10 cellular contexts compared by ENCODE assay signal in the genomic region with DNA sequence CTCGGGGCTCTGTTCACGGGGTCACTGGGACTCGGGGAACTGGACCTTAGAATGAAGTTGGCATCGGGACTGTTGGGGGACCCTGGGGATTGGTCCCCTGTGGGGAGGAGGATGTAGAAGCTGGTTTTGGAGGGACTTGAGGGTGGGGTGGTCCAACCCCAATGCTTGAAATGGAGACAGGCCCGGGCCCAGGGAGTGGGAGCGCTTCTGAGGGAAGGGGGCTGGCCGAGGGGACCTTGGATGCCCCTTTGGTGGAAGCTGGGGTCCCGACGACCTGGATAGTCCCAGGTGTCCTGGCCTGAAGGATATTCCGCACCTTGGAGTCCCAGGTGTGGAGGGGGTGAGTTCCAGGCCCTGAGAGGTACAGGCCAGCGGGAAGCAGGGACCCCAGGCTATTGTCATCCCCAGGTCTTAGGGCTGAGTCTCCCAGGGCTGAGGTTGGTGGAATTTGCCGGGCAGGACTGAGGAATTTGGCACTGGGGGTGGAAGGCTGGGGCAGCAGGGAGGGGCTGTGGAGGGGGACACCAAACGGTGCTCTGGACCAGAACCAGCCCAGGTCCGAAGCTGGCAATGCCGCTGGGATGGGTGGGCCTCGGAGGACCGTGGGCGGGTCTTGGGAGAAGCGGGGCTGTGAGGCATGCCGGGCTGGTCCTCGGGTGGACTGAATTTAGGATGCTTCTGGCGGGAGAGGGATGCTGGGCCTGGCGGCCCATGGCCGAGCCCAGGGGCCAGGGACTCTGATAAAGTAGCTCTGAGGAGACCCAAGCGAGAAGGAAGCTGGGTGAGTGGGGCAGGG.
DNase-seq lines count a peak whose midpoint lies in the region; ATAC-seq and TF ChIP-seq lines count a peak whose summit lies in the region.
"Had no signal": no experiment of that assay in that cellular context is flagged by ENCODE, and none has a peak within 500 bp of the region (broad histone marks: within the 10 kb centered on the region; RNA-seq: fewer than 3 reads in every experiment).

No MANE protein-coding gene starts in this region.

- H3K4me3 Mint-ChIP-seq in T-helper 1 cell treated with Interleukin-12 subunit alpha and Interleukin-12 subunit beta and Interleukin-4 antibody, amounts not matched to agents 30 μg/mL and 1 μg/mL, for 36 hours = peak overlapping the region; percentile 85
- H3K4me3 Mint-ChIP-seq in stimulated activated effector memory CD8-positive, alpha-beta T cell treated with anti-CD3 and anti-CD28 coated beads, Interleukin-12 subunit alpha, Interleukin-12 subunit beta, amount 100 ng/mL, for 72 hours = no peak overlapping the region

- peak overlapping the region; percentile 89 for H3K4me2 ChIP-seq in SU-DHL-6 (ENCODE audit: low read depth, low read length, poor library complexity, severe bottlenecking)

- H3K9me2 ChIP-seq in SU-DHL-6 (replicated peaks; ENCODE audit: insufficient read depth, low read length) = no peaks in the 10 kb centered on the region

- H3K27ac ChIP-seq in SU-DHL-6 (ENCODE audit: low read depth, low read length) = no peak overlapping the region

- no peak for TF ChIP-seq CTCF in SU-DHL-6 (IDR thresholded peaks at IDR 0.05; ENCODE audit: insufficient read depth, low read length, poor library complexity, severe bottlenecking)
- no peak for TF ChIP-seq CTCF in fibroblast of mammary gland (conservative IDR thresholded peaks at IDR 0.05; ENCODE audit: control insufficient read depth, insufficient read depth, low read depth, low read length)

- H3K36me3 Mint-ChIP-seq in T-helper 1 cell treated with Interleukin-12 subunit alpha and Interleukin-12 subunit beta and Interleukin-4 antibody, amounts not matched to agents 30 μg/mL and 1 μg/mL, for 36 hours (ENCODE audit: low read depth) = peaks cover 8% of the 10 kb centered on the region
- H3K36me3 Mint-ChIP-seq in stimulated activated effector memory CD8-positive, alpha-beta T cell treated with anti-CD3 and anti-CD28 coated beads, Interleukin-12 subunit alpha, Interleukin-12 subunit beta, amount 100 ng/mL, for 72 hours = peaks cover 32% of the 10 kb centered on the region

- H3K4me3 ChIP-seq in SU-DHL-6 (ENCODE audit: insufficient read depth, low read length, poor library complexity, severe bottlenecking) (peak overlapping the region; percentile 99), fibroblast of mammary gland (ENCODE audit: control insufficient read depth, low read depth, low read length) (peak overlapping the region; percentile 72)

- no peaks in the 10 kb centered on the region for H3K36me3 ChIP-seq in SU-DHL-6 (ENCODE audit: low read length)

- no peaks in the 10 kb centered on the region for H3K27me3 ChIP-seq in SU-DHL-6 (ENCODE audit: low read length)

- H3K79me2 ChIP-seq in SU-DHL-6 (ENCODE audit: insufficient read depth, low read length) = peaks cover 23% of the 10 kb centered on the region

- peak overlapping the region; percentile 95 for H3K9ac ChIP-seq in SU-DHL-6 (ENCODE audit: low read length)

- no peak for ATAC-seq in stimulated activated effector memory CD8-positive, alpha-beta T cell treated with anti-CD3 and anti-CD28 coated beads, Interleukin-12 subunit alpha, Interleukin-12 subunit beta, amount 100 ng/mL, for 72 hours
- no peak for ATAC-seq in GM19452 (IDR thresholded peaks at IDR 0.05; ENCODE audit: unreplicated experiment)

- H3K27ac Mint-ChIP-seq in T-helper 1 cell treated with Interleukin-12 subunit alpha and Interleukin-12 subunit beta and Interleukin-4 antibody, amounts not matched to agents 30 μg/mL and 1 μg/mL, for 36 hours = peak overlapping the region; percentile 70
- peak overlapping the region; percentile 74 for H3K27ac Mint-ChIP-seq in stimulated activated effector memory CD8-positive, alpha-beta T cell treated with anti-CD3 and anti-CD28 coated beads, Interleukin-12 subunit alpha, Interleukin-12 subunit beta, amount 100 ng/mL, for 72 hours

- peak overlapping the region; percentile 37 for H2AFZ ChIP-seq in SU-DHL-6 (ENCODE audit: low read depth, low read length, severe bottlenecking)

- DNase-seq in T-helper 1 cell = no peak
- DNase-seq in fibroblast of mammary gland (ENCODE audit: low read depth) = no peak
- no peak for DNase-seq in stimulated activated effector memory CD8-positive, alpha-beta T cell treated with anti-CD3 and anti-CD28 coated beads, Interleukin-12 subunit alpha, Interleukin-12 subunit beta, amount 100 ng/mL, for 72 hours (ENCODE audit: low spot score in 2 of 2)
- DNase-seq in HCEC 1CT = no peak
- DNase-seq in activated CD8-positive, alpha-beta memory T cell treated with anti-CD3 and anti-CD28 coated beads, Interleukin-2, amount 50 U/mL, for 4 hours = no peak
- DNase-seq: ACHN; NK-92 treated with Interleukin-12 subunit alpha and Interleukin-12 subunit beta, amount 100 ng/mL, for 24 hours had no signal

- H3K27me3 Mint-ChIP-seq in T-helper 1 cell treated with Interleukin-12 subunit alpha and Interleukin-12 subunit beta and Interleukin-4 antibody, amounts not matched to agents 30 μg/mL and 1 μg/mL, for 36 hours (ENCODE audit: low read depth) = no peaks in the 10 kb centered on the region

- no peaks in the 10 kb centered on the region for H4K20me1 ChIP-seq in SU-DHL-6 (ENCODE audit: low read depth, low read length)

- H3K4me1 Mint-ChIP-seq in T-helper 1 cell treated with Interleukin-12 subunit alpha and Interleukin-12 subunit beta and Interleukin-4 antibody, amounts not matched to agents 30 μg/mL and 1 μg/mL, for 36 hours (ENCODE audit: low read depth) = peaks cover 17% of the 10 kb centered on the region
- H3K4me1 Mint-ChIP-seq in stimulated activated effector memory CD8-positive, alpha-beta T cell treated with anti-CD3 and anti-CD28 coated beads, Interleukin-12 subunit alpha, Interleukin-12 subunit beta, amount 100 ng/mL, for 72 hours = peaks cover 17% of the 10 kb centered on the region

- no peaks in the 10 kb centered on the region for H3K9me3 Mint-ChIP-seq in T-helper 1 cell treated with Interleukin-12 subunit alpha and Interleukin-12 subunit beta and Interleukin-4 antibody, amounts not matched to agents 30 μg/mL and 1 μg/mL, for 36 hours
- no peaks in the 10 kb centered on the region for H3K9me3 Mint-ChIP-seq in stimulated activated effector memory CD8-positive, alpha-beta T cell treated with anti-CD3 and anti-CD28 coated beads, Interleukin-12 subunit alpha, Interleukin-12 subunit beta, amount 100 ng/mL, for 72 hours

- no peaks in the 10 kb centered on the region for H3K9me3 ChIP-seq in SU-DHL-6 (ENCODE audit: insufficient read depth, low read length)

- no peaks in the 10 kb centered on the region for H3F3A ChIP-seq in SU-DHL-6 (ENCODE audit: insufficient read depth)
